Comparison of ENCODE assay signal across 1 cellular context in the genomic region with DNA sequence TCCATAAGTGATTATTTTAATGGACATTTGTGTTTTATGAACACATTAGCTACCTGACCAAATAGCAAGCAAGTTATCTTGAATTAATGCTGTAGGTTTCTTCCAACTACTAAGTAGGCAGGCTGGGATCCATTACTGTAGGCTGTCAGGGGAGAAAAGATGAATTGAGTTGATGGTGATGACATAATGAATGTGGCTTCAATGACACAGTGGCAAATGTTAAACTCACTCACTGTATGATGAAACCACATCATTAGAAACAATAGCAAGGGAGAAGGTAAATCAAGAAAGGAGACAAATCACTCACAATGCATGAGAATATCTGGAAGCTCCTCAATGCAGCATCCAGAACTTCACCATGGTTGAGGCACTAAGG.
TF ChIP-seq lines count a peak whose summit lies in the region.

No MANE protein-coding gene starts in this region.

TF ChIP-seq in GM12878, 131 proteins besides CTCF, POLR2A, EP300 and RAD21 (continued from another document and continues in another):
- TF ChIP-seq, protein P1, sequence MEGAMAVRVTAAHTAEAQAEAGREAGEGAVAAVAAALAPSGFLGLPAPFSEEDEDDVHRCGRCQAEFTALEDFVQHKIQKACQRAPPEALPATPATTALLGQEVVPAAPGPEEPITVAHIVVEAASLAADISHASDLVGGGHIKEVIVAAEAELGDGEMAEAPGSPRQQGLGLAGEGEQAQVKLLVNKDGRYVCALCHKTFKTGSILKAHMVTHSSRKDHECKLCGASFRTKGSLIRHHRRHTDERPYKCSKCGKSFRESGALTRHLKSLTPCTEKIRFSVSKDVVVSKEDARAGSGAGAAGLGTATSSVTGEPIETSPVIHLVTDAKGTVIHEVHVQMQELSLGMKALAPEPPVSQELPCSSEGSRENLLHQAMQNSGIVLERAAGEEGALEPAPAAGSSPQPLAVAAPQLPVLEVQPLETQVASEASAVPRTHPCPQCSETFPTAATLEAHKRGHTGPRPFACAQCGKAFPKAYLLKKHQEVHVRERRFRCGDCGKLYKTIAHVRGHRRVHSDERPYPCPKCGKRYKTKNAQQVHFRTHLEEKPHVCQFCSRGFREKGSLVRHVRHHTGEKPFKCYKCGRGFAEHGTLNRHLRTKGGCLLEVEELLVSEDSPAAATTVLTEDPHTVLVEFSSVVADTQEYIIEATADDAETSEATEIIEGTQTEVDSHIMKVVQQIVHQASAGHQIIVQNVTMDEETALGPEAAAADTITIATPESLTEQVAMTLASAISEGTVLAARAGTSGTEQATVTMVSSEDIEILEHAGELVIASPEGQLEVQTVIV (IDR thresholded peaks at IDR 0.05; ENCODE audit: borderline replicate concordance, partially characterized antibody): no peak
- TF ChIP-seq MTA2 (IDR thresholded peaks at IDR 0.05; ENCODE audit: low read depth) (peak; percentile 87), ZNF274 (IDR thresholded peaks at IDR 0.05; ENCODE audit: insufficient read depth, insufficient read length) (no peak), TBL1XR1 (IDR thresholded peaks at IDR 0.05; ENCODE audit: low read depth, low read length) (no peak), LARP7 (IDR thresholded peaks at IDR 0.05) (no peak), MEF2B (IDR thresholded peaks at IDR 0.05; ENCODE audit: partially characterized antibody, poor library complexity, severe bottlenecking) (peak; percentile 11), WRNIP1 (IDR thresholded peaks at IDR 0.05; ENCODE audit: borderline replicate concordance, low read depth, low read length) (no peak), NFXL1 (IDR thresholded peaks at IDR 0.05; ENCODE audit: borderline replicate concordance) (no peak), ZNF24 (IDR thresholded peaks at IDR 0.05) (peak; percentile 69; the same call in 1 of the 2 replicates), RUNX3 (IDR thresholded peaks at IDR 0.05; ENCODE audit: low read length) (peak; percentile 8; the same call in 1 of the 2 replicates), JUND (IDR thresholded peaks at IDR 0.05; ENCODE audit: low read depth, low read length) (no peak), ETV6 (conservative IDR thresholded peaks at IDR 0.05 in 1 of 2, IDR thresholded peaks at IDR 0.05 in 1 of 2; ENCODE audit: borderline replicate concordance in 1 of 2, low read depth in 1 of 2) (no peak), ZBED1 (IDR thresholded peaks at IDR 0.05; ENCODE audit: borderline replicate concordance) (peak; percentile 5; the same call in 1 of the 2 replicates), EGR1 (IDR thresholded peaks at IDR 0.05; ENCODE audit: borderline replicate concordance in 1 of 2, low read depth in 2 of 2, low read length in 2 of 2) (no peak), ASH2L (IDR thresholded peaks at IDR 0.05; ENCODE audit: borderline replicate concordance, low read depth) (no peak), MYB (IDR thresholded peaks at IDR 0.05; ENCODE audit: borderline replicate concordance, low read depth, low read length) (no peak), EED (IDR thresholded peaks at IDR 0.05; ENCODE audit: low read depth) (no peak), SREBF2 (IDR thresholded peaks at IDR 0.05; ENCODE audit: low read length) (no peak), SUZ12 (IDR thresholded peaks at IDR 0.05; ENCODE audit: unreplicated experiment) (no peak), CBFB (IDR thresholded peaks at IDR 0.05; ENCODE audit: low read depth) (no peak), TCF7 (IDR thresholded peaks at IDR 0.05; ENCODE audit: borderline replicate concordance) (no peak), RB1 (IDR thresholded peaks at IDR 0.05; ENCODE audit: borderline replicate concordance) (no peak), PAX8 (IDR thresholded peaks at IDR 0.05) (no peak), BCL11A (IDR thresholded peaks at IDR 0.05; ENCODE audit: low read depth, low read length) (0 out of 2 replicates have a peak, but pooled peaks have one; percentile 31), SUPT20H (IDR thresholded peaks at IDR 0.05; ENCODE audit: borderline replicate concordance, control insufficient read depth, low read depth, low read length) (no peak), SMARCA5 (IDR thresholded peaks at IDR 0.05) (0 out of 2 replicates have a peak, but pooled peaks have one; percentile 20), CBX5 (IDR thresholded peaks at IDR 0.05; ENCODE audit: low read depth) (no peak), IKZF1 (conservative IDR thresholded peaks at IDR 0.05) (peak; percentile 45; the same call in 1 of the 2 replicates), IKZF2 (IDR thresholded peaks at IDR 0.05) (peak; percentile 51 to 54; a peak in 2 of 4 replicates), IRF4 (IDR thresholded peaks at IDR 0.05; ENCODE audit: low read depth, low read length) (no peak)
- TF ChIP-seq, protein P2, sequence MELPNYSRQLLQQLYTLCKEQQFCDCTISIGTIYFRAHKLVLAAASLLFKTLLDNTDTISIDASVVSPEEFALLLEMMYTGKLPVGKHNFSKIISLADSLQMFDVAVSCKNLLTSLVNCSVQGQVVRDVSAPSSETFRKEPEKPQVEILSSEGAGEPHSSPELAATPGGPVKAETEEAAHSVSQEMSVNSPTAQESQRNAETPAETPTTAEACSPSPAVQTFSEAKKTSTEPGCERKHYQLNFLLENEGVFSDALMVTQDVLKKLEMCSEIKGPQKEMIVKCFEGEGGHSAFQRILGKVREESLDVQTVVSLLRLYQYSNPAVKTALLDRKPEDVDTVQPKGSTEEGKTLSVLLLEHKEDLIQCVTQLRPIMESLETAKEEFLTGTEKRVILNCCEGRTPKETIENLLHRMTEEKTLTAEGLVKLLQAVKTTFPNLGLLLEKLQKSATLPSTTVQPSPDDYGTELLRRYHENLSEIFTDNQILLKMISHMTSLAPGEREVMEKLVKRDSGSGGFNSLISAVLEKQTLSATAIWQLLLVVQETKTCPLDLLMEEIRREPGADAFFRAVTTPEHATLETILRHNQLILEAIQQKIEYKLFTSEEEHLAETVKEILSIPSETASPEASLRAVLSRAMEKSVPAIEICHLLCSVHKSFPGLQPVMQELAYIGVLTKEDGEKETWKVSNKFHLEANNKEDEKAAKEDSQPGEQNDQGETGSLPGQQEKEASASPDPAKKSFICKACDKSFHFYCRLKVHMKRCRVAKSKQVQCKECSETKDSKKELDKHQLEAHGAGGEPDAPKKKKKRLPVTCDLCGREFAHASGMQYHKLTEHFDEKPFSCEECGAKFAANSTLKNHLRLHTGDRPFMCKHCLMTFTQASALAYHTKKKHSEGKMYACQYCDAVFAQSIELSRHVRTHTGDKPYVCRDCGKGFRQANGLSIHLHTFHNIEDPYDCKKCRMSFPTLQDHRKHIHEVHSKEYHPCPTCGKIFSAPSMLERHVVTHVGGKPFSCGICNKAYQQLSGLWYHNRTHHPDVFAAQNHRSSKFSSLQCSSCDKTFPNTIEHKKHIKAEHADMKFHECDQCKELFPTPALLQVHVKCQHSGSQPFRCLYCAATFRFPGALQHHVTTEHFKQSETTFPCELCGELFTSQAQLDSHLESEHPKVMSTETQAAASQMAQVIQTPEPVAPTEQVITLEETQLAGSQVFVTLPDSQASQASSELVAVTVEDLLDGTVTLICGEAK (IDR thresholded peaks at IDR 0.05; ENCODE audit: borderline replicate concordance): no peak
- TF ChIP-seq, protein P3, sequence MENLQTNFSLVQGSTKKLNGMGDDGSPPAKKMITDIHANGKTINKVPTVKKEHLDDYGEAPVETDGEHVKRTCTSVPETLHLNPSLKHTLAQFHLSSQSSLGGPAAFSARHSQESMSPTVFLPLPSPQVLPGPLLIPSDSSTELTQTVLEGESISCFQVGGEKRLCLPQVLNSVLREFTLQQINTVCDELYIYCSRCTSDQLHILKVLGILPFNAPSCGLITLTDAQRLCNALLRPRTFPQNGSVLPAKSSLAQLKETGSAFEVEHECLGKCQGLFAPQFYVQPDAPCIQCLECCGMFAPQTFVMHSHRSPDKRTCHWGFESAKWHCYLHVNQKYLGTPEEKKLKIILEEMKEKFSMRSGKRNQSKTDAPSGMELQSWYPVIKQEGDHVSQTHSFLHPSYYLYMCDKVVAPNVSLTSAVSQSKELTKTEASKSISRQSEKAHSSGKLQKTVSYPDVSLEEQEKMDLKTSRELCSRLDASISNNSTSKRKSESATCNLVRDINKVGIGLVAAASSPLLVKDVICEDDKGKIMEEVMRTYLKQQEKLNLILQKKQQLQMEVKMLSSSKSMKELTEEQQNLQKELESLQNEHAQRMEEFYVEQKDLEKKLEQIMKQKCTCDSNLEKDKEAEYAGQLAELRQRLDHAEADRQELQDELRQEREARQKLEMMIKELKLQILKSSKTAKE (IDR thresholded peaks at IDR 0.05; ENCODE audit: low read depth, poor library complexity, severe bottlenecking): no peak
- TF ChIP-seq, protein P4, sequence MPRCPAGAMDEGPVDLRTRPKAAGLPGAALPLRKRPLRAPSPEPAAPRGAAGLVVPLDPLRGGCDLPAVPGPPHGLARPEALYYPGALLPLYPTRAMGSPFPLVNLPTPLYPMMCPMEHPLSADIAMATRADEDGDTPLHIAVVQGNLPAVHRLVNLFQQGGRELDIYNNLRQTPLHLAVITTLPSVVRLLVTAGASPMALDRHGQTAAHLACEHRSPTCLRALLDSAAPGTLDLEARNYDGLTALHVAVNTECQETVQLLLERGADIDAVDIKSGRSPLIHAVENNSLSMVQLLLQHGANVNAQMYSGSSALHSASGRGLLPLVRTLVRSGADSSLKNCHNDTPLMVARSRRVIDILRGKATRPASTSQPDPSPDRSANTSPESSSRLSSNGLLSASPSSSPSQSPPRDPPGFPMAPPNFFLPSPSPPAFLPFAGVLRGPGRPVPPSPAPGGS (IDR thresholded peaks at IDR 0.05; ENCODE audit: borderline replicate concordance, insufficient read depth, low read depth, low read length, poor library complexity, severe bottlenecking): no peak
- TF ChIP-seq, protein P5, sequence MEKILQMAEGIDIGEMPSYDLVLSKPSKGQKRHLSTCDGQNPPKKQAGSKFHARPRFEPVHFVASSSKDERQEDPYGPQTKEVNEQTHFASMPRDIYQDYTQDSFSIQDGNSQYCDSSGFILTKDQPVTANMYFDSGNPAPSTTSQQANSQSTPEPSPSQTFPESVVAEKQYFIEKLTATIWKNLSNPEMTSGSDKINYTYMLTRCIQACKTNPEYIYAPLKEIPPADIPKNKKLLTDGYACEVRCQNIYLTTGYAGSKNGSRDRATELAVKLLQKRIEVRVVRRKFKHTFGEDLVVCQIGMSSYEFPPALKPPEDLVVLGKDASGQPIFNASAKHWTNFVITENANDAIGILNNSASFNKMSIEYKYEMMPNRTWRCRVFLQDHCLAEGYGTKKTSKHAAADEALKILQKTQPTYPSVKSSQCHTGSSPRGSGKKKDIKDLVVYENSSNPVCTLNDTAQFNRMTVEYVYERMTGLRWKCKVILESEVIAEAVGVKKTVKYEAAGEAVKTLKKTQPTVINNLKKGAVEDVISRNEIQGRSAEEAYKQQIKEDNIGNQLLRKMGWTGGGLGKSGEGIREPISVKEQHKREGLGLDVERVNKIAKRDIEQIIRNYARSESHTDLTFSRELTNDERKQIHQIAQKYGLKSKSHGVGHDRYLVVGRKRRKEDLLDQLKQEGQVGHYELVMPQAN (conservative IDR thresholded peaks at IDR 0.05): no peak
- TF ChIP-seq, protein P6, sequence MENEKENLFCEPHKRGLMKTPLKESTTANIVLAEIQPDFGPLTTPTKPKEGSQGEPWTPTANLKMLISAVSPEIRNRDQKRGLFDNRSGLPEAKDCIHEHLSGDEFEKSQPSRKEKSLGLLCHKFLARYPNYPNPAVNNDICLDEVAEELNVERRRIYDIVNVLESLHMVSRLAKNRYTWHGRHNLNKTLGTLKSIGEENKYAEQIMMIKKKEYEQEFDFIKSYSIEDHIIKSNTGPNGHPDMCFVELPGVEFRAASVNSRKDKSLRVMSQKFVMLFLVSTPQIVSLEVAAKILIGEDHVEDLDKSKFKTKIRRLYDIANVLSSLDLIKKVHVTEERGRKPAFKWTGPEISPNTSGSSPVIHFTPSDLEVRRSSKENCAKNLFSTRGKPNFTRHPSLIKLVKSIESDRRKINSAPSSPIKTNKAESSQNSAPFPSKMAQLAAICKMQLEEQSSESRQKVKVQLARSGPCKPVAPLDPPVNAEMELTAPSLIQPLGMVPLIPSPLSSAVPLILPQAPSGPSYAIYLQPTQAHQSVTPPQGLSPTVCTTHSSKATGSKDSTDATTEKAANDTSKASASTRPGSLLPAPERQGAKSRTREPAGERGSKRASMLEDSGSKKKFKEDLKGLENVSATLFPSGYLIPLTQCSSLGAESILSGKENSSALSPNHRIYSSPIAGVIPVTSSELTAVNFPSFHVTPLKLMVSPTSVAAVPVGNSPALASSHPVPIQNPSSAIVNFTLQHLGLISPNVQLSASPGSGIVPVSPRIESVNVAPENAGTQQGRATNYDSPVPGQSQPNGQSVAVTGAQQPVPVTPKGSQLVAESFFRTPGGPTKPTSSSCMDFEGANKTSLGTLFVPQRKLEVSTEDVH (IDR thresholded peaks at IDR 0.05; ENCODE audit: low read depth, partially characterized antibody): no peak
- TF ChIP-seq, protein P7, sequence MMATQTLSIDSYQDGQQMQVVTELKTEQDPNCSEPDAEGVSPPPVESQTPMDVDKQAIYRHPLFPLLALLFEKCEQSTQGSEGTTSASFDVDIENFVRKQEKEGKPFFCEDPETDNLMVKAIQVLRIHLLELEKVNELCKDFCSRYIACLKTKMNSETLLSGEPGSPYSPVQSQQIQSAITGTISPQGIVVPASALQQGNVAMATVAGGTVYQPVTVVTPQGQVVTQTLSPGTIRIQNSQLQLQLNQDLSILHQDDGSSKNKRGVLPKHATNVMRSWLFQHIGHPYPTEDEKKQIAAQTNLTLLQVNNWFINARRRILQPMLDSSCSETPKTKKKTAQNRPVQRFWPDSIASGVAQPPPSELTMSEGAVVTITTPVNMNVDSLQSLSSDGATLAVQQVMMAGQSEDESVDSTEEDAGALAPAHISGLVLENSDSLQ (IDR thresholded peaks at IDR 0.05): peak; percentile 87
- TF ChIP-seq, protein P8, sequence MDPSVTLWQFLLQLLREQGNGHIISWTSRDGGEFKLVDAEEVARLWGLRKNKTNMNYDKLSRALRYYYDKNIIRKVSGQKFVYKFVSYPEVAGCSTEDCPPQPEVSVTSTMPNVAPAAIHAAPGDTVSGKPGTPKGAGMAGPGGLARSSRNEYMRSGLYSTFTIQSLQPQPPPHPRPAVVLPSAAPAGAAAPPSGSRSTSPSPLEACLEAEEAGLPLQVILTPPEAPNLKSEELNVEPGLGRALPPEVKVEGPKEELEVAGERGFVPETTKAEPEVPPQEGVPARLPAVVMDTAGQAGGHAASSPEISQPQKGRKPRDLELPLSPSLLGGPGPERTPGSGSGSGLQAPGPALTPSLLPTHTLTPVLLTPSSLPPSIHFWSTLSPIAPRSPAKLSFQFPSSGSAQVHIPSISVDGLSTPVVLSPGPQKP (IDR thresholded peaks at IDR 0.05; ENCODE audit: low read depth, low read length): no peak
- TF ChIP-seq, protein P9, sequence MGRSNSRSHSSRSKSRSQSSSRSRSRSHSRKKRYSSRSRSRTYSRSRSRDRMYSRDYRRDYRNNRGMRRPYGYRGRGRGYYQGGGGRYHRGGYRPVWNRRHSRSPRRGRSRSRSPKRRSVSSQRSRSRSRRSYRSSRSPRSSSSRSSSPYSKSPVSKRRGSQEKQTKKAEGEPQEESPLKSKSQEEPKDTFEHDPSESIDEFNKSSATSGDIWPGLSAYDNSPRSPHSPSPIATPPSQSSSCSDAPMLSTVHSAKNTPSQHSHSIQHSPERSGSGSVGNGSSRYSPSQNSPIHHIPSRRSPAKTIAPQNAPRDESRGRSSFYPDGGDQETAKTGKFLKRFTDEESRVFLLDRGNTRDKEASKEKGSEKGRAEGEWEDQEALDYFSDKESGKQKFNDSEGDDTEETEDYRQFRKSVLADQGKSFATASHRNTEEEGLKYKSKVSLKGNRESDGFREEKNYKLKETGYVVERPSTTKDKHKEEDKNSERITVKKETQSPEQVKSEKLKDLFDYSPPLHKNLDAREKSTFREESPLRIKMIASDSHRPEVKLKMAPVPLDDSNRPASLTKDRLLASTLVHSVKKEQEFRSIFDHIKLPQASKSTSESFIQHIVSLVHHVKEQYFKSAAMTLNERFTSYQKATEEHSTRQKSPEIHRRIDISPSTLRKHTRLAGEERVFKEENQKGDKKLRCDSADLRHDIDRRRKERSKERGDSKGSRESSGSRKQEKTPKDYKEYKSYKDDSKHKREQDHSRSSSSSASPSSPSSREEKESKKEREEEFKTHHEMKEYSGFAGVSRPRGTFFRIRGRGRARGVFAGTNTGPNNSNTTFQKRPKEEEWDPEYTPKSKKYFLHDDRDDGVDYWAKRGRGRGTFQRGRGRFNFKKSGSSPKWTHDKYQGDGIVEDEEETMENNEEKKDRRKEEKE (IDR thresholded peaks at IDR 0.05): no peak
